In genomic region chr2:205778326-205778725, GRCh38 we compare ENCODE assay signal across 25 cellular contexts.
"Had no signal": no experiment of that assay in that cellular context is flagged by ENCODE, and none has a peak within 500 bp of the region (broad histone marks: within the 10 kb centered on the region; RNA-seq: fewer than 3 reads in every experiment).

No MANE protein-coding gene starts in this region.

- H3K9me3 Mint-ChIP-seq: dendritic cell treated with granulocyte-macrophage colony-stimulating factor and Interleukin-4, amounts not matched to agents 40 ng/mL and 50 ng/mL, for 4 days; effector memory CD8-positive, alpha-beta T cell; memory B cell; naive thymus-derived CD4-positive, alpha-beta T cell; stimulated activated memory B cell treated with anti-CD40 and anti-IgM and Interleukin-4, amounts not matched to agents 10 μg/mL and 1 μg/mL and 100 μg/mL, for 72 hours; T-helper 1 cell treated with Interleukin-12 subunit alpha and Interleukin-12 subunit beta and Interleukin-4 antibody, amounts not matched to agents 30 μg/mL and 1 μg/mL, for 36 hours had no signal

- H3K36me3 Mint-ChIP-seq: memory B cell; neural progenitor cell; stimulated activated memory B cell treated with anti-CD40 and anti-IgM and Interleukin-4, amounts not matched to agents 10 μg/mL and 1 μg/mL and 100 μg/mL, for 72 hours had no signal

- H3K4me3 ChIP-seq: adrenal gland, cardiac muscle cell, neural progenitor cell, right lobe of liver, smooth muscle cell, thoracic aorta had no signal

- H3K27ac ChIP-seq: adrenal gland, cardiac muscle cell, neural progenitor cell, right lobe of liver, thoracic aorta had no signal

- H3K36me3 ChIP-seq: cardiac muscle cell, neural progenitor cell, right lobe of liver, thoracic aorta had no signal

- H3K9me3 ChIP-seq: adrenal gland, right lobe of liver, thoracic aorta had no signal

- DNase-seq: activated CD8-positive, alpha-beta memory T cell treated with anti-CD3 and anti-CD28 coated beads for 24 hours; activated CD8-positive, alpha-beta memory T cell treated with anti-CD3 and anti-CD28 coated beads, Interleukin-2, amount 50 U/mL, for 48 hours; activated effector memory CD4-positive, alpha-beta T cell treated with Interleukin-2 at 50 U/mL for 16 hours; activated naive CD4-positive, alpha-beta T cell treated with anti-CD3 and anti-CD28 coated beads, Interleukin-2, amount 50 U/mL, for 16 hours; activated T-cell treated with anti-CD3 and anti-CD28 coated beads, Interleukin-2, amount 50 U/mL, for 48 hours; adrenal gland; effector memory CD8-positive, alpha-beta T cell; foreskin fibroblast; glutamatergic neuron; hypothalamus; islet precursor cell; naive thymus-derived CD4-positive, alpha-beta T cell; right lobe of liver; stimulated activated CD4-positive, alpha-beta T cell treated with anti-CD3 and anti-CD28 coated beads, Interleukin-4, amount 100 ng/mL, for 24 hours had no signal

- H3K4me3 Mint-ChIP-seq: dendritic cell treated with granulocyte-macrophage colony-stimulating factor and Interleukin-4, amounts not matched to agents 40 ng/mL and 50 ng/mL, for 4 days; effector memory CD8-positive, alpha-beta T cell; memory B cell; naive thymus-derived CD4-positive, alpha-beta T cell; neural progenitor cell; stimulated activated memory B cell treated with anti-CD40 and anti-IgM and Interleukin-4, amounts not matched to agents 10 μg/mL and 1 μg/mL and 100 μg/mL, for 72 hours; T-helper 1 cell treated with Interleukin-12 subunit alpha and Interleukin-12 subunit beta and Interleukin-4 antibody, amounts not matched to agents 30 μg/mL and 1 μg/mL, for 36 hours had no signal

- H3K27ac Mint-ChIP-seq: dendritic cell treated with granulocyte-macrophage colony-stimulating factor and Interleukin-4, amounts not matched to agents 40 ng/mL and 50 ng/mL, for 4 days; effector memory CD8-positive, alpha-beta T cell; memory B cell; naive thymus-derived CD4-positive, alpha-beta T cell; neural progenitor cell; progenitor cell of endocrine pancreas; stimulated activated memory B cell treated with anti-CD40 and anti-IgM and Interleukin-4, amounts not matched to agents 10 μg/mL and 1 μg/mL and 100 μg/mL, for 72 hours; T-helper 1 cell treated with Interleukin-12 subunit alpha and Interleukin-12 subunit beta and Interleukin-4 antibody, amounts not matched to agents 30 μg/mL and 1 μg/mL, for 36 hours had no signal

- ATAC-seq: activated CD4-positive, CD25-positive, alpha-beta regulatory T cell treated with anti-CD3 and anti-CD28 coated beads, Interleukin-2, amount 50 U/mL, for 24 hours; effector memory CD8-positive, alpha-beta T cell; left lobe of liver; naive thymus-derived CD4-positive, alpha-beta T cell; right lobe of liver; stimulated activated memory B cell treated with anti-CD40 and anti-IgM and Interleukin-4, amounts not matched to agents 10 μg/mL and 1 μg/mL and 100 μg/mL, for 72 hours had no signal

- H3K27me3 ChIP-seq: adrenal gland, cardiac muscle cell, neural progenitor cell, right lobe of liver had no signal
